ENCODE assay signal across 12 cellular contexts in genomic region chr9:16825971-16826370, GRCh38. TPM values are rescaled to one million over a fixed set of nuclear protein-coding genes. Genes with fewer than 3 reads are reported as not detected.
A peak's percentile ranks its signal among the peaks of the same experiment; 100 is the strongest.
DNase-seq lines count a peak whose midpoint lies in the region; ATAC-seq and TF ChIP-seq lines count a peak whose summit lies in the region.
"Had no signal": no experiment of that assay in that cellular context is flagged by ENCODE, and none has a peak within 500 bp of the region (broad histone marks: within the 10 kb centered on the region; RNA-seq: fewer than 3 reads in every experiment).

No MANE protein-coding gene starts in this region.

- peaks cover 43% of the 10 kb centered on the region for H3K79me2 ChIP-seq in SK-N-SH (ENCODE audit: insufficient read depth)

- H3K27ac ChIP-seq in SK-N-SH (ENCODE audit: low read depth in 2 of 2, low read length in 1 of 2), result peak overlapping the region in 1 of 2 experiments; percentile 79; a peak in 3 of 4 replicates
- H3K27ac ChIP-seq: dorsolateral prefrontal cortex had no signal

- TF ChIP-seq EP300 in SK-N-SH (IDR thresholded peaks at IDR 0.05; ENCODE audit: borderline replicate concordance in 1 of 2, low read depth in 1 of 2, low read length in 1 of 2), result peak in 1 of 2 experiments; percentile 50; a peak in 1 of 4 replicates

- POLR2A ChIA-PET in SK-N-SH (lab: Yijun Ruan, JAX), result no interaction called here

- TF ChIP-seq CTCF in SK-N-SH (IDR thresholded peaks at IDR 0.05) (no peak), fibroblast of the aortic adventitia (IDR thresholded peaks at IDR 0.05; ENCODE audit: insufficient read depth, low read length) (no peak)

- no peaks in the 10 kb centered on the region for H4K20me1 ChIP-seq in SK-N-SH (ENCODE audit: insufficient read depth)

- peak overlapping the region; percentile 2; the same call in 1 of the 2 replicates for H3K9ac ChIP-seq in SK-N-SH

- peaks cover 20% of the 10 kb centered on the region for H3F3A ChIP-seq in SK-N-SH (replicated peaks; ENCODE audit: insufficient read depth)

- no peaks in the 10 kb centered on the region for H3K9me3 ChIP-seq in SK-N-SH

- ATAC-seq in GM19023 (IDR thresholded peaks at IDR 0.05; ENCODE audit: unreplicated experiment) (no peak), HG02763 (IDR thresholded peaks at IDR 0.05; ENCODE audit: unreplicated experiment) (no peak), HG03354 (IDR thresholded peaks at IDR 0.05; ENCODE audit: poor library complexity, severe bottlenecking, unreplicated experiment) (no peak)
- ATAC-seq: K562; naive thymus-derived CD8-positive, alpha-beta T cell had no signal

- peak overlapping the region; percentile 62 for H3K4me2 ChIP-seq in SK-N-SH

- TF ChIP-seq RAD21 in SK-N-SH (IDR thresholded peaks at IDR 0.05; ENCODE audit: low read length), result no peak

- no peaks in the 10 kb centered on the region for H3K36me3 ChIP-seq in SK-N-SH (replicated peaks in 1 of 2; ENCODE audit: control insufficient read depth in 1 of 2, insufficient read depth in 2 of 2, low read length in 1 of 2)

- peak overlapping the region in 1 of 2 experiments; percentile 17; a peak in 1 of 4 replicates for H3K4me3 ChIP-seq in SK-N-SH (ENCODE audit: low read depth in 2 of 2, low read length in 1 of 2)
- H3K4me3 ChIP-seq in fibroblast of the aortic adventitia (ENCODE audit: low read depth, low read length), result no peak overlapping the region
- H3K4me3 ChIP-seq: dorsolateral prefrontal cortex, K562 had no signal

- H3K9me2 ChIP-seq in SK-N-SH, result no peaks in the 10 kb centered on the region

- no peaks in the 10 kb centered on the region for H3K27me3 ChIP-seq in SK-N-SH (ENCODE audit: insufficient read depth)

- H2AFZ ChIP-seq in SK-N-SH (ENCODE audit: low read depth), result no peak overlapping the region

- peaks cover 16 to 24% of the 10 kb centered on the region in 2 experiments for H3K4me1 ChIP-seq in SK-N-SH (ENCODE audit: control insufficient read depth in 1 of 2, insufficient read depth in 2 of 2, low read depth in 1 of 2, low read length in 1 of 2)

- DNase-seq in GM03348 (ENCODE audit: low spot score) (peak; percentile 54), SK-N-SH (no peak), fibroblast of the aortic adventitia (ENCODE audit: low read depth) (peak; percentile 64), retina (peak; percentile 18), mesenteric fat pad (ENCODE audit: low spot score) (no peak)
- DNase-seq: dorsolateral prefrontal cortex; naive thymus-derived CD8-positive, alpha-beta T cell; stimulated activated naive CD4-positive, alpha-beta T cell treated with Interleukin-2 at 50 U/mL for 16 hours had no signal

- CTCF ChIA-PET in SK-N-SH (lab: Yijun Ruan, JAX), result interaction anchor here (0.8 to 1.3 kb wide), 3 partner anchors 9 to 57 kb away, joined by 3 to 5 read pairs (median 4); no protein-coding TSS in a partner anchor

- 22% methylated on average over 3 of the region's 3 CpGs for WGBS in SK-N-SH (ENCODE audit: low lambda C conversion rate)

TF ChIP-seq in SK-N-SH, 30 proteins besides CTCF, POLR2A, EP300 and RAD21 (continues in another document):
- no peak for TF ChIP-seq TEAD4 (IDR thresholded peaks at IDR 0.05; ENCODE audit: borderline replicate concordance, insufficient read depth)
- no peak for TF ChIP-seq YY1 (IDR thresholded peaks at IDR 0.05; ENCODE audit: low read depth)
- TF ChIP-seq REST (IDR thresholded peaks at IDR 0.05; ENCODE audit: low read depth, low read length), result no peak
- no peak for TF ChIP-seq ZBTB33 (IDR thresholded peaks at IDR 0.05; ENCODE audit: borderline replicate concordance, low read depth)
- TF ChIP-seq MAX (IDR thresholded peaks at IDR 0.05; ENCODE audit: low read depth), result no peak
- peak; percentile 58 for TF ChIP-seq PBX3 (IDR thresholded peaks at IDR 0.05)
- no peak for TF ChIP-seq GATA2 (CRISPR knock-in tag; IDR thresholded peaks at IDR 0.05)
- no peak for TF ChIP-seq NRF1 (IDR thresholded peaks at IDR 0.05; ENCODE audit: low read depth, low read length)
- TF ChIP-seq NFIC (IDR thresholded peaks at IDR 0.05; ENCODE audit: borderline replicate concordance), result no peak
- TF ChIP-seq POLR2AphosphoS5 (IDR thresholded peaks at IDR 0.05; ENCODE audit: low read depth, low read length), result peak; percentile 37; the same call in 1 of the 2 replicates
- no peak for TF ChIP-seq TAF1 (IDR thresholded peaks at IDR 0.05; ENCODE audit: borderline replicate concordance, low read depth, low read length)
- TF ChIP-seq ELF1 (IDR thresholded peaks at IDR 0.05), result no peak
- TF ChIP-seq CHD2 (IDR thresholded peaks at IDR 0.05; ENCODE audit: low read length, partially characterized antibody), result no peak
- no peak; the same call in 1 of the 2 replicates for TF ChIP-seq RXRA (IDR thresholded peaks at IDR 0.05; ENCODE audit: borderline replicate concordance, low read depth)
- peak; percentile 75 for TF ChIP-seq TCF12 (IDR thresholded peaks at IDR 0.05)
- TF ChIP-seq SIN3A (IDR thresholded peaks at IDR 0.05; ENCODE audit: borderline replicate concordance, low read depth, low read length), result no peak
- no peak for TF ChIP-seq FOXJ3 (CRISPR knock-in tag; IDR thresholded peaks at IDR 0.05)
- TF ChIP-seq SMC3 (IDR thresholded peaks at IDR 0.05; ENCODE audit: low read depth, low read length), result no peak
- no peak for TF ChIP-seq RCOR1 (IDR thresholded peaks at IDR 0.05; ENCODE audit: low read length)
- TF ChIP-seq FOXM1 (IDR thresholded peaks at IDR 0.05; ENCODE audit: low read depth), result no peak
- TF ChIP-seq FOSL2 (IDR thresholded peaks at IDR 0.05; ENCODE audit: borderline replicate concordance, low read depth), result peak; percentile 34; the same call in 1 of the 2 replicates
- no peak for TF ChIP-seq USF1 (IDR thresholded peaks at IDR 0.05; ENCODE audit: borderline replicate concordance, low read depth)

RNA-seq across cellular contexts. Expression of gene BNC2, which starts 44.5 kb away (rescaled TPM):
- 8.8 and 9.6 TPM in 2 replicates for polyA plus RNA-seq in SK-N-SH (2012; rRNA removed)
- polyA plus RNA-seq in SK-N-SH (2012; cell fraction: cytosol; rRNA removed), result 6.6 and 7.3 TPM in 2 replicates
- polyA plus RNA-seq in SK-N-SH (2012; cell fraction: nucleus; rRNA removed), result 13.2 and 19.0 TPM in 2 replicates
- total RNA-seq in fibroblast of the aortic adventitia (ENCODE audit: low replicate concordance) (48.7 and 53.3 TPM in 2 replicates), mesenteric fat pad (27.5 TPM)
- total RNA-seq: K562; naive thymus-derived CD8-positive, alpha-beta T cell had no signal
- polyA plus RNA-seq: K562; naive thymus-derived CD8-positive, alpha-beta T cell had no signal

Comparison
In these comparisons a context has a peak if more than half of its experiments do, and no peak if none do; other contexts are left out.
1. DNase-seq: peak in GM03348 (single experiment), fibroblast of the aortic adventitia (single experiment) and retina (single experiment); none in SK-N-SH (single experiment) and mesenteric fat pad (single experiment).